In the genomic region with DNA sequence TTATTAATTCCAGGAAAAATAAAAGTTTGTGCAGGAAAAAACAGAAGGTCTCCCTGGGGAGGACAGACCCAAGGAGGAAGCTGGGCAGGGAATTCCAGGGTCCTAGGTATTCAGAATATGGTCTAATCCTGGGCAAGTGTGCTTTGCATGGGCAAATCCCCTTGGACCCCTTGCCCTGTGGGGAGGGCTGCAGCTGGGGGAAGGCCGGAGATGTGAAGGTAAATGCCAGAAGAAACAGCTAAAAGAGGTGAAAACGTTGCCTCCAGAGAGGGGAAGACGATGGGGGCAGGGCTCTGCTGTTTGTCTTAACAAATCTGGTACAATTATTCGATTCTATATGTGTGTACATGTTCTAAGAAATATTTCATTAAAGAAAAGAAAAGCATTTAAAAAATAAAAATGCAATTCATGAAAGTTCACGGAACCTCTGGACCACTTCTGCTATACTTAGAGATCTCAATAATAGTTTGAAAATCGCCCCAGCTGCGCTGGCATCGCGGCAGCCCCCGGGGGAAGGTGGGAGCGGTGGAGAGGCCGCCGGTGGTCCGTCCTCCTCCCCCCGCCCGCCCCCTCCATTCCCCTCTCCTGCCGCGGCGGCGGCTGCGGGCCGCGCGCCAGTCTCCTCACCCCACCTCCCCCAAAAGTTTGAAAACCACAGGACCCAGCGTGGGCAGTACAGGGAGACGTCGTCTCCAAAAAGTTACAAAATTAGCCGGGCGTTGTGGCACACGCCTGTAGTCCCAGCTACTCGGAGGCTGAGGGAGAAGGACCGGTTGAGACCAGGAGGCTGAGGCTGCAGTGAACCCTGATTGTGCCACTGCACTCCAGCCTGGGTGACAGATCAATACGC, we compare ENCODE assay signal across 8 cellular contexts. TPM values are rescaled to one million over a fixed set of nuclear protein-coding genes. Genes with fewer than 3 reads are reported as not detected.
DNase-seq lines count a peak whose midpoint lies in the region; ATAC-seq and TF ChIP-seq lines count a peak whose summit lies in the region.

No MANE protein-coding gene starts in this region.

- H3K4me3 Mint-ChIP-seq in brain = peak overlapping the region; percentile 90 to 94 (median 91)

- H3K4me1 Mint-ChIP-seq in brain = peaks cover 39% of the 10 kb centered on the region

- intact Hi-C loops in mucosa of descending colon (cut with DNase I, micrococcal nuclease) = no loop called here

- H3K9me3 ChIP-seq in BLaER1 (no peaks in the 10 kb centered on the region), mucosa of descending colon (no peaks in the 10 kb centered on the region)

- peak overlapping the region; percentile 79 to 95 (median 90) for H3K27ac Mint-ChIP-seq in brain

- H4K20me1 ChIP-seq in BLaER1 = no peaks in the 10 kb centered on the region

- H3K4me1 ChIP-seq in BLaER1 (peaks cover 40% of the 10 kb centered on the region), mucosa of descending colon (ENCODE audit: low read depth) (peaks cover 10% of the 10 kb centered on the region)

- peaks cover 0 to 3% (median 0%) of the 10 kb centered on the region in 5 experiments for H3K9me3 Mint-ChIP-seq in brain

- ATAC-seq in HG02852 (IDR thresholded peaks at IDR 0.05; ENCODE audit: unreplicated experiment) (peak; percentile 25), mucosa of descending colon (peak; percentile 17), HG02870 (IDR thresholded peaks at IDR 0.05; ENCODE audit: unreplicated experiment) (no peak), HG03159 (IDR thresholded peaks at IDR 0.05; ENCODE audit: unreplicated experiment) (no peak)

- peak overlapping the region; percentile 65 for H3K4me3 ChIP-seq in BLaER1
- H3K4me3 ChIP-seq in mucosa of descending colon = no peak overlapping the region

- no peaks in the 10 kb centered on the region for H3K36me3 ChIP-seq in BLaER1
- no peaks in the 10 kb centered on the region for H3K36me3 ChIP-seq in mucosa of descending colon (ENCODE audit: low read depth)

- no peaks in the 10 kb centered on the region for H3K27me3 ChIP-seq in BLaER1

- H3K36me3 Mint-ChIP-seq in brain = no peaks in the 10 kb centered on the region

- peak overlapping the region; percentile 94 for H3K4me2 ChIP-seq in BLaER1

- DNase-seq in mucosa of descending colon (peak in 1 of 3 donors; percentile 38), superior temporal gyrus (ENCODE audit: extremely low spot score) (no peak), AG08395 (ENCODE audit: low spot score) (no peak)

- peak overlapping the region; percentile 64 for H3K27ac ChIP-seq in BLaER1

- no peak for TF ChIP-seq CTCF in brain (conservative IDR thresholded peaks at IDR 0.05)
- no peak for TF ChIP-seq CTCF in mucosa of descending colon (IDR thresholded peaks at IDR 0.05)

- H3K9ac ChIP-seq in BLaER1 = peak overlapping the region; percentile 74

- peaks cover 17% of the 10 kb centered on the region for H3K27me3 Mint-ChIP-seq in brain

RNA-seq across cellular contexts. Expression of a gene that starts 1.5 kb away (rescaled TPM):
- 15.9 TPM for polyA plus RNA-seq in brain (ENCODE audit: insufficient read depth, low read depth, low replicate concordance)
- total RNA-seq in mucosa of descending colon = 10 to 100 TPM; 11.5 to 27.2 (median 12.7) TPM

RNA-seq across cellular contexts. Expression of a gene that starts 16.4 kb away (rescaled TPM):
- 0.15 TPM for polyA plus RNA-seq in brain (ENCODE audit: insufficient read depth, low read depth, low replicate concordance)
- under 1 TPM; 0.35 to 0.63 (median 0.39) TPM for total RNA-seq in mucosa of descending colon

RNA-seq across cellular contexts. Expression of a gene that starts 53.9 kb away (rescaled TPM):
- polyA plus RNA-seq in brain (ENCODE audit: insufficient read depth, low read depth, low replicate concordance) = 79.7 TPM
- total RNA-seq in mucosa of descending colon = 10 to 100 TPM; 51.6 to 66.7 (median 55.9) TPM

Comparison
In these comparisons a context has a peak if more than half of its experiments do, and no peak if none do; other contexts are left out.
1. ATAC-seq: peak in HG02852 (single experiment) and mucosa of descending colon (single experiment); none in HG02870 (single experiment) and HG03159 (single experiment).